Comparison of ENCODE assay signal across 6 cellular contexts in genomic region chr20:24531202-24531601, GRCh38.
"Had no signal": no experiment of that assay in that cellular context is flagged by ENCODE, and none has a peak within 500 bp of the region (broad histone marks: within the 10 kb centered on the region; RNA-seq: fewer than 3 reads in every experiment).

No MANE protein-coding gene starts in this region.

- H3K27ac ChIP-seq: HL-60 had no signal

- H3K4me3 ChIP-seq: K562 had no signal

- FAIRE-seq: HepG2, HTR-8/SVneo, K562 had no signal

- DNase-seq: IMR-90, KBM-7 had no signal
